ENCODE assay signal across 24 cellular contexts in genomic region chr6:158145940-158146339, GRCh38.
"Had no signal": no experiment of that assay in that cellular context is flagged by ENCODE, and none has a peak within 500 bp of the region (broad histone marks: within the 10 kb centered on the region; RNA-seq: fewer than 3 reads in every experiment).

No MANE protein-coding gene starts in this region.

- H3K4me3 ChIP-seq: cardiac muscle cell, SK-N-MC had no signal

- H3K27ac ChIP-seq: brain microvascular endothelial cell, cardiac muscle cell, SK-N-MC had no signal

- ATAC-seq: activated CD4-positive, CD25-positive, alpha-beta regulatory T cell treated with anti-CD3 and anti-CD28 coated beads, Interleukin-2, amount 50 U/mL, for 24 hours; activated CD8-positive, alpha-beta T cell treated with anti-CD3 and anti-CD28 coated beads for 36 hours; activated T-cell treated with anti-CD3 and anti-CD28 coated beads, Interleukin-2, amount 50 U/mL, for 72 hours; Panc1; Right ventricle myocardium inferior had no signal

- H3K27me3 ChIP-seq: brain microvascular endothelial cell, cardiac muscle cell had no signal

- DNase-seq: activated CD4-positive, alpha-beta T cell treated with anti-CD3 and anti-CD28 coated beads for 4 hours; activated CD8-positive, alpha-beta memory T cell treated with anti-CD3 and anti-CD28 coated beads, Interleukin-2, amount 50 U/mL, for 4 hours; activated CD8-positive, alpha-beta T cell treated with anti-CD3 and anti-CD28 coated beads for 36 hours; activated naive CD4-positive, alpha-beta T cell; activated T-cell treated with anti-CD3 and anti-CD28 coated beads, Interleukin-2, amount 50 U/mL, for 72 hours; amygdala; brain microvascular endothelial cell; KG1; NCI-H1048; NCI-H146; NCI-H187 treated with DMSO at 0.1 percent for 48 hours; NCI-H2081 treated with DMSO at 0.1 percent for 48 hours; NCI-H2171; NCI-H2227 treated with DMSO at 0.1 percent for 48 hours; NCI-H526; NCI-H82; OCI-M1; RPMI8226; T-helper 1 cell had no signal
